ENCODE assay signal across 1 cellular context in the genomic region with DNA sequence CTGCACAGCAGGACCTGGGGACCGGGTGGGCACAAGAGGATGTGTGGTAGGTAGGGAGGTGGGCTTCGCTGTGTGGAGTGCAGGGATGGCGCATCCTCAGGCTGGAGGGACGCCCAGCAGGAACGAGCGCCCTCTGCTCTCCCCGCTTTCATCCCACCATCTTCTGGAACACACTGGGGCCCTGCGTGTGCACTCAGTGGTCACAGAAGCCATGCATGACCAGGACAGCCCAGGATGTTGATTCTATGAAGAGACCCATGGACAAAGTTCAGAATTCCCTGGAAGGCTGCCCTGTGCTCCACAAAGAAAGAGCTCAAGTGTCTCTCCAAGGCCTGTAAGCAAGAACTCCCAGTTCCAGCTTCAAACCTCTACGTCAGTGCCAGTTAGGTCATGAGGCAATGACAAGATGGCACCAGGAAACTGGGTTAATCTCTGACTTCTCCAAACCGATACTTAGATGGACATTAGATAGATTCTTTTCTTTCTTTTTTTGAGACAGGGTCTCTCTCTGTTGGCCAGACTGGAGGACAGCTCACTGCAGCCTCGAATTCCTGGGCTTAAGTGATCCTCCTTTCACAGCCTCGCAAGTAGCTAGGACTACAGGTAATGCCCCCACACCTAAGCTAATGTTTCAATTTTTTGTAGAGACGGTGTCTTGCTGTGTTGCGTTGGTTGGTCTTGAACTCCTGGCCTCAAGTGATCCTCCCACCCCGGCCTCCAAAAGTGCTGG.
TF ChIP-seq lines count a peak whose summit lies in the region.

No MANE protein-coding gene starts in this region.

TF ChIP-seq in GM12878, 131 proteins besides CTCF, POLR2A, EP300 and RAD21:
- TF ChIP-seq, protein P1, sequence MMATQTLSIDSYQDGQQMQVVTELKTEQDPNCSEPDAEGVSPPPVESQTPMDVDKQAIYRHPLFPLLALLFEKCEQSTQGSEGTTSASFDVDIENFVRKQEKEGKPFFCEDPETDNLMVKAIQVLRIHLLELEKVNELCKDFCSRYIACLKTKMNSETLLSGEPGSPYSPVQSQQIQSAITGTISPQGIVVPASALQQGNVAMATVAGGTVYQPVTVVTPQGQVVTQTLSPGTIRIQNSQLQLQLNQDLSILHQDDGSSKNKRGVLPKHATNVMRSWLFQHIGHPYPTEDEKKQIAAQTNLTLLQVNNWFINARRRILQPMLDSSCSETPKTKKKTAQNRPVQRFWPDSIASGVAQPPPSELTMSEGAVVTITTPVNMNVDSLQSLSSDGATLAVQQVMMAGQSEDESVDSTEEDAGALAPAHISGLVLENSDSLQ (IDR thresholded peaks at IDR 0.05), result no peak
- TF ChIP-seq BCL11A (IDR thresholded peaks at IDR 0.05; ENCODE audit: low read depth, low read length), result no peak
- TF ChIP-seq MYC (IDR thresholded peaks at IDR 0.05; ENCODE audit: insufficient read depth, insufficient read length, insufficient replicate concordance, low read length, severe bottlenecking), result no peak
- no peak for TF ChIP-seq IRF4 (IDR thresholded peaks at IDR 0.05; ENCODE audit: low read depth, low read length)
- TF ChIP-seq TARDBP (IDR thresholded peaks at IDR 0.05; ENCODE audit: borderline replicate concordance), result no peak
- TF ChIP-seq CHD2 (IDR thresholded peaks at IDR 0.05; ENCODE audit: borderline replicate concordance, low read depth, low read length), result no peak
- TF ChIP-seq KDM1A (IDR thresholded peaks at IDR 0.05; ENCODE audit: borderline replicate concordance), result no peak
- TF ChIP-seq, protein P2, sequence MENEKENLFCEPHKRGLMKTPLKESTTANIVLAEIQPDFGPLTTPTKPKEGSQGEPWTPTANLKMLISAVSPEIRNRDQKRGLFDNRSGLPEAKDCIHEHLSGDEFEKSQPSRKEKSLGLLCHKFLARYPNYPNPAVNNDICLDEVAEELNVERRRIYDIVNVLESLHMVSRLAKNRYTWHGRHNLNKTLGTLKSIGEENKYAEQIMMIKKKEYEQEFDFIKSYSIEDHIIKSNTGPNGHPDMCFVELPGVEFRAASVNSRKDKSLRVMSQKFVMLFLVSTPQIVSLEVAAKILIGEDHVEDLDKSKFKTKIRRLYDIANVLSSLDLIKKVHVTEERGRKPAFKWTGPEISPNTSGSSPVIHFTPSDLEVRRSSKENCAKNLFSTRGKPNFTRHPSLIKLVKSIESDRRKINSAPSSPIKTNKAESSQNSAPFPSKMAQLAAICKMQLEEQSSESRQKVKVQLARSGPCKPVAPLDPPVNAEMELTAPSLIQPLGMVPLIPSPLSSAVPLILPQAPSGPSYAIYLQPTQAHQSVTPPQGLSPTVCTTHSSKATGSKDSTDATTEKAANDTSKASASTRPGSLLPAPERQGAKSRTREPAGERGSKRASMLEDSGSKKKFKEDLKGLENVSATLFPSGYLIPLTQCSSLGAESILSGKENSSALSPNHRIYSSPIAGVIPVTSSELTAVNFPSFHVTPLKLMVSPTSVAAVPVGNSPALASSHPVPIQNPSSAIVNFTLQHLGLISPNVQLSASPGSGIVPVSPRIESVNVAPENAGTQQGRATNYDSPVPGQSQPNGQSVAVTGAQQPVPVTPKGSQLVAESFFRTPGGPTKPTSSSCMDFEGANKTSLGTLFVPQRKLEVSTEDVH (IDR thresholded peaks at IDR 0.05; ENCODE audit: low read depth, partially characterized antibody), result no peak
TF ChIP-seq in GM12878: peak in this region for 0.
